In genomic region chr10:11639346-11639745, GRCh38 we compare ENCODE assay signal across 32 cellular contexts.
"Had no signal": no experiment of that assay in that cellular context is flagged by ENCODE, and none has a peak within 500 bp of the region (broad histone marks: within the 10 kb centered on the region; RNA-seq: fewer than 3 reads in every experiment).

No MANE protein-coding gene starts in this region.

- H3K4me2 ChIP-seq: PC-9 had no signal

- H2AFZ ChIP-seq: PC-9 had no signal

- FAIRE-seq: RCC 7860 had no signal

- H3K9me3 ChIP-seq: MG63, SJCRH30 had no signal

- H3K36me3 ChIP-seq: MG63, SJCRH30 had no signal

- H3K4me3 ChIP-seq: MG63, PC-9, SJCRH30, SK-N-MC had no signal

- H3K27ac ChIP-seq: PC-9, RWPE1, SJCRH30, SK-N-MC had no signal

- DNase-seq: Kasumi-1, MG63, NCI-H1048, NCI-H1092 treated with DMSO at 0.1 percent for 48 hours, NCI-H1105 treated with DMSO at 0.1 percent for 48 hours, NCI-H1417, NCI-H1436, NCI-H146, NCI-H1694, NCI-H187, NCI-H1930, NCI-H2029 treated with DMSO at 0.1 percent for 48 hours, NCI-H2081 treated with DMSO at 0.1 percent for 48 hours, NCI-H2107, NCI-H2171, NCI-H226, NCI-H446 treated with DMSO at 0.1 percent for 48 hours, NCI-H510A, NCI-H524, NCI-H526, NCI-H748 treated with DMSO at 0.1 percent for 48 hours, NCI-H82, PC-9, SHP77, SIG-M5, SJCRH30 had no signal

- H3K4me1 ChIP-seq: SJCRH30 had no signal

- H3K27me3 ChIP-seq: MG63, SJCRH30 had no signal

- ATAC-seq: Panc1, Right ventricle myocardium inferior, SK-N-SH treated with all-trans-retinoic acid at 6 μM for 48 hours had no signal
